ENCODE assay signal across 1 cellular context in genomic region chr12:110012137-110012536, GRCh38.
A peak's percentile ranks its signal among the peaks of the same experiment; 100 is the strongest.
TF ChIP-seq lines count a peak whose summit lies in the region.

No MANE protein-coding gene starts in this region.

TF ChIP-seq in K562, 482 proteins besides CTCF, POLR2A, EP300 and RAD21:
- peak; percentile 63 for TF ChIP-seq CEBPB (tag; IDR thresholded peaks at IDR 0.05)
- no peak for TF ChIP-seq CEBPG (CRISPR knock-in tag; IDR thresholded peaks at IDR 0.05)
- peak in 1 of 2 experiments; percentile 41; a peak in 2 of 4 replicates for TF ChIP-seq CEBPG (tag; conservative IDR thresholded peaks at IDR 0.05 in 1 of 2, IDR thresholded peaks at IDR 0.05 in 1 of 2)
- TF ChIP-seq POLR2AphosphoS2 (IDR thresholded peaks at IDR 0.05; ENCODE audit: low read length): no peak
